In the genomic region with DNA sequence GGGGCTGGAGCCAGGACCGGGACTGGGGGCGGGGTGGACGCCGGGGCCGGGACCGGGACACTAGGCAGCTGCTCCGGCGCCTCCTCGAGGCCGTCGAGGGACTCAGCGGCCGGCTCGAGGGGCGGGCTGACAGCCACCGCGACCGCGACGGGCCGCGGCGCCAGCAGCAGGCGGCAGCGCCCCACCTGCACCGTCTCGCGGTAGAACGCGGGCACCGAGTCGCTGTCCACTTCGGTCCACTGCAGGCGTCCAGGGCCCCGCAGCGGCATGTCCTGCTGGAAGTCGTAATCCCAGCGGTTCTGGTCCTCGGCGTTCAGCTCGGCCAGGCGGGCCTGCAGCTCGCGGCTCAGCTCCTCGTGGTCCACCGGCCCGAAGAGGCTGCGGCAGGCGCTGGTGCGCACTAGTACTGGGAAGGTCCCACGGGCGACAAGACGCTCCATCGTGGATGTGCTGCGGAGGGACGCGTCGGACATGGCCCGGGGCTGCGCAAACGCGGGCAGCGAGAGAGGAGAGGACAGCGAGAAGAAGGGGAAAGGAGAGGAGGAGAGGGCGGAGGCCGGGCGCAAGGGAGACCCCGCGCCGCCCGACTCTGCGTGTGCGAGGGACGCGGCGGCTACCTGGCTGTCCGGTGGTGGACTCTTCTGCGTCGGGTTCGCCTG, we compare ENCODE assay signal across 8 cellular contexts. TPM values are rescaled to one million over a fixed set of nuclear protein-coding genes. Genes with fewer than 3 reads are reported as not detected.
DNase-seq lines count a peak whose midpoint lies in the region; ATAC-seq, FAIRE-seq and TF ChIP-seq lines count a peak whose summit lies in the region.

No MANE protein-coding gene starts in this region.

- H3K27me3 Mint-ChIP-seq in astrocyte (ENCODE audit: low read depth, unreplicated experiment) = peaks cover 41% of the 10 kb centered on the region

- peak overlapping the region; percentile 79 for H2AFZ ChIP-seq in astrocyte (ENCODE audit: low read depth, low read length)

- H3K27ac ChIP-seq in A673 (ENCODE audit: low read depth, low read length, poor library complexity, severe bottlenecking) (no peak overlapping the region), astrocyte (ENCODE audit: low read depth, low read length) (no peak overlapping the region)

- ATAC-seq in HG03280 (IDR thresholded peaks at IDR 0.05; ENCODE audit: unreplicated experiment) = no peak

- no peaks in the 10 kb centered on the region for H3K79me2 ChIP-seq in astrocyte (ENCODE audit: insufficient read depth, low read length)

- in situ Hi-C loops in GM13977 (cut with MboI; ENCODE audit: low pct_unique_long_range_greater_than_20kb, low sequenced_read_pairs, unreplicated experiment) = no loop called here

- BruUV-seq in A673 (replicated peaks; lab: Mats Ljungman, UMichigan) = no TSS peak

- no peaks in the 10 kb centered on the region for H3K36me3 ChIP-seq in A673 (ENCODE audit: insufficient read depth, low read length, poor library complexity, severe bottlenecking)
- H3K36me3 ChIP-seq in astrocyte (ENCODE audit: insufficient read depth, low read length) = no peaks in the 10 kb centered on the region

- peak overlapping the region; percentile 47 for H3K9ac ChIP-seq in astrocyte (ENCODE audit: low read length)

- H3K9me3 Mint-ChIP-seq in astrocyte (ENCODE audit: unreplicated experiment) = no peaks in the 10 kb centered on the region

- no peaks in the 10 kb centered on the region for H3K36me3 Mint-ChIP-seq in astrocyte (ENCODE audit: low read depth, unreplicated experiment)

- H3K27ac Mint-ChIP-seq in astrocyte (ENCODE audit: unreplicated experiment) = no peak overlapping the region

- FAIRE-seq in astrocyte (lab: Jason Lieb, UNC) = no peak

- peaks cover 8% of the 10 kb centered on the region for H4K20me1 ChIP-seq in astrocyte (ENCODE audit: insufficient read depth, low read length)

- H3K4me2 ChIP-seq in astrocyte (ENCODE audit: low read length) = peak overlapping the region; percentile 91

- H3K4me1 Mint-ChIP-seq in astrocyte (ENCODE audit: low read depth, unreplicated experiment) = no peaks in the 10 kb centered on the region

- POLR2A ChIA-PET in A673 (lab: Charles Lee; ENCODE audit: low non-redundant PET) = no interaction called here

- H3K4me1 ChIP-seq in A673 (ENCODE audit: insufficient read depth, low read length, poor library complexity, severe bottlenecking) (no peaks in the 10 kb centered on the region), astrocyte (ENCODE audit: insufficient read depth, low read length) (peaks cover 10% of the 10 kb centered on the region)

- DNase-seq in A673 (ENCODE audit: low spot score) = peak; percentile 43
- peak; percentile 73 for DNase-seq in GM13977 (ENCODE audit: low spot score)
- peak; percentile 29 for DNase-seq in NCI-H2196 treated with DMSO at 0.1 percent for 48 hours (lab: John Stamatoyannopoulos, UW; ENCODE audit: unreplicated experiment)
- DNase-seq in astrocyte (ENCODE audit: low read depth) = no peak
- DNase-seq in hippocampal formation (lab: John Stamatoyannopoulos, UW) = peak; percentile 59 to 65
- no peak for DNase-seq in retinal pigment epithelial cell (ENCODE audit: low read depth)
- no peak for DNase-seq in NCI-H1436 (lab: John Stamatoyannopoulos, UW)

- TF ChIP-seq CTCF in A673 (conservative IDR thresholded peaks at IDR 0.05; ENCODE audit: low read depth, low read length) (no peak), GM13977 (IDR thresholded peaks at IDR 0.05; ENCODE audit: extremely low read depth, insufficient read depth, missing control alignments) (peak; percentile 36), astrocyte (IDR thresholded peaks at IDR 0.05; ENCODE audit: insufficient read depth, low read depth, low read length) (no peak), retinal pigment epithelial cell (conservative IDR thresholded peaks at IDR 0.05; ENCODE audit: low read depth, low read length) (peak; percentile 17)

- intact Hi-C loops in A673 (cut with micrococcal nuclease; ENCODE audit: unreplicated experiment) = loop anchor here (5.0 kb wide), 1 partner anchor 183 kb away; no protein-coding TSS in a partner anchor

- H3K9me3 ChIP-seq in A673 (ENCODE audit: low read depth, low read length, poor library complexity, severe bottlenecking) (no peaks in the 10 kb centered on the region), astrocyte (ENCODE audit: insufficient read depth, low read depth, low read length) (no peaks in the 10 kb centered on the region)

- CTCF ChIA-PET in A673 (lab: Charles Lee) = interaction anchor here (1.7 kb wide), 1 partner anchor 352 kb away, joined by 6 read pairs; no protein-coding TSS in a partner anchor

- H3K27me3 ChIP-seq in A673 (replicated peaks; ENCODE audit: insufficient read depth, low read depth, low read length, poor library complexity) (peaks cover 12% of the 10 kb centered on the region), astrocyte (ENCODE audit: insufficient read depth, low read length) (no peaks in the 10 kb centered on the region)

- peak overlapping the region; percentile 61 for H3K4me3 Mint-ChIP-seq in astrocyte (ENCODE audit: unreplicated experiment)

- H3K4me3 ChIP-seq in A673 (ENCODE audit: low read depth, low read length, poor library complexity, severe bottlenecking) = peak overlapping the region; percentile 43
- H3K4me3 ChIP-seq in astrocyte (ENCODE audit: insufficient read depth, low read depth, low read length) = peak overlapping the region; percentile 52
- H3K4me3 ChIP-seq in retinal pigment epithelial cell (ENCODE audit: low read length) = peak overlapping the region; percentile 64

RNA-seq across cellular contexts. Expression of a gene that starts 0.4 kb away (rescaled TPM):
- total RNA-seq in A673 (2021) (2.9 and 3.5 TPM in 2 replicates), astrocyte (3.8 and 7.5 TPM in 2 replicates)

RNA-seq across cellular contexts. Expression of a gene that starts 44.1 kb away (rescaled TPM):
- total RNA-seq in A673 (2021) (25.0 and 33.7 TPM in 2 replicates), astrocyte (78.8 and 80.8 TPM in 2 replicates)

Comparison
In these comparisons a context has a peak if more than half of its experiments do, and no peak if none do; other contexts are left out.
1. DNase-seq: peak in A673 (single experiment), GM13977 (single experiment), NCI-H2196 treated with DMSO at 0.1 percent for 48 hours (single experiment) and hippocampal formation (2 of 2); none in astrocyte (single experiment), retinal pigment epithelial cell (single experiment) and NCI-H1436 (single experiment).
2. CTCF ChIP-seq: peak in GM13977 (single experiment) and retinal pigment epithelial cell (single experiment); none in A673 (single experiment) and astrocyte (single experiment).
3. Peak in every context shown above with its lines, with median percentiles within 50 percentile points of each other: H3K4me3 ChIP-seq.